ENCODE assay signal across 1 cellular context in genomic region chr2:46644690-46645385, GRCh38.
A peak's percentile ranks its signal among the peaks of the same experiment; 100 is the strongest.
TF ChIP-seq lines count a peak whose summit lies in the region.

No MANE protein-coding gene starts in this region.

TF ChIP-seq in K562, 482 proteins besides CTCF, POLR2A, EP300 and RAD21:
- TF ChIP-seq, protein P1, sequence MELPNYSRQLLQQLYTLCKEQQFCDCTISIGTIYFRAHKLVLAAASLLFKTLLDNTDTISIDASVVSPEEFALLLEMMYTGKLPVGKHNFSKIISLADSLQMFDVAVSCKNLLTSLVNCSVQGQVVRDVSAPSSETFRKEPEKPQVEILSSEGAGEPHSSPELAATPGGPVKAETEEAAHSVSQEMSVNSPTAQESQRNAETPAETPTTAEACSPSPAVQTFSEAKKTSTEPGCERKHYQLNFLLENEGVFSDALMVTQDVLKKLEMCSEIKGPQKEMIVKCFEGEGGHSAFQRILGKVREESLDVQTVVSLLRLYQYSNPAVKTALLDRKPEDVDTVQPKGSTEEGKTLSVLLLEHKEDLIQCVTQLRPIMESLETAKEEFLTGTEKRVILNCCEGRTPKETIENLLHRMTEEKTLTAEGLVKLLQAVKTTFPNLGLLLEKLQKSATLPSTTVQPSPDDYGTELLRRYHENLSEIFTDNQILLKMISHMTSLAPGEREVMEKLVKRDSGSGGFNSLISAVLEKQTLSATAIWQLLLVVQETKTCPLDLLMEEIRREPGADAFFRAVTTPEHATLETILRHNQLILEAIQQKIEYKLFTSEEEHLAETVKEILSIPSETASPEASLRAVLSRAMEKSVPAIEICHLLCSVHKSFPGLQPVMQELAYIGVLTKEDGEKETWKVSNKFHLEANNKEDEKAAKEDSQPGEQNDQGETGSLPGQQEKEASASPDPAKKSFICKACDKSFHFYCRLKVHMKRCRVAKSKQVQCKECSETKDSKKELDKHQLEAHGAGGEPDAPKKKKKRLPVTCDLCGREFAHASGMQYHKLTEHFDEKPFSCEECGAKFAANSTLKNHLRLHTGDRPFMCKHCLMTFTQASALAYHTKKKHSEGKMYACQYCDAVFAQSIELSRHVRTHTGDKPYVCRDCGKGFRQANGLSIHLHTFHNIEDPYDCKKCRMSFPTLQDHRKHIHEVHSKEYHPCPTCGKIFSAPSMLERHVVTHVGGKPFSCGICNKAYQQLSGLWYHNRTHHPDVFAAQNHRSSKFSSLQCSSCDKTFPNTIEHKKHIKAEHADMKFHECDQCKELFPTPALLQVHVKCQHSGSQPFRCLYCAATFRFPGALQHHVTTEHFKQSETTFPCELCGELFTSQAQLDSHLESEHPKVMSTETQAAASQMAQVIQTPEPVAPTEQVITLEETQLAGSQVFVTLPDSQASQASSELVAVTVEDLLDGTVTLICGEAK (IDR thresholded peaks at IDR 0.05) = peak; percentile 73
- TF ChIP-seq, protein P1 (CRISPR knock-in tag; IDR thresholded peaks at IDR 0.05) = no peak
- TF ChIP-seq GATA2 (CRISPR knock-in tag; IDR thresholded peaks at IDR 0.05) = no peak
